In the genomic region with DNA sequence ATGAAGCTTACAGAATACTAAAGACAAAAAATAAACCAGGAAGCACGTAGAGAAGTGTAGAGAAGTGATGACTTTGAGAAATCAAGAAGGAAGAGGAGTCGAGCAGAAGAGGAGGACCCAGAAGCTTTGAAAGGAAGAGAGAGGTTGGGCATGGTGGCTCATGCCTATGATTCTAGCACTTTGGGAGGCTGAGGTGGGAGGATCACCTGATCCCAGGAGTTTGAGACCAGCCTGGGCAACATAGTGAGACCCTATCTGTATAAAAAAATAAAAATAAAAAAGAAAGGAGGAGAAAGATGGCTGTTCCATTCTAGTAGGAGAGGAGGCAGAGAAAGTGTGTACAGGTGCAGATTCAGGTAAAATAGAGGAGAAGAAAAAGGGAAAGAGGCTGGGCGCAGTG, we compare ENCODE assay signal across 22 cellular contexts. TPM values are rescaled to one million over a fixed set of nuclear protein-coding genes. Genes with fewer than 3 reads are reported as not detected.
A peak's percentile ranks its signal among the peaks of the same experiment; 100 is the strongest.
DNase-seq lines count a peak whose midpoint lies in the region; ATAC-seq and TF ChIP-seq lines count a peak whose summit lies in the region.
"Had no signal": no experiment of that assay in that cellular context is flagged by ENCODE, and none has a peak within 500 bp of the region (broad histone marks: within the 10 kb centered on the region; RNA-seq: fewer than 3 reads in every experiment).

No MANE protein-coding gene starts in this region.

- H3K4me3 ChIP-seq in left ventricle myocardium inferior = no peak overlapping the region
- no peak overlapping the region for H3K4me3 ChIP-seq in right cardiac atrium (ENCODE audit: low read length)
- H3K4me3 ChIP-seq in body of pancreas = no peak overlapping the region
- no peak overlapping the region for H3K4me3 ChIP-seq in mucosa of rectum (ENCODE audit: low read length in 2 of 2)
- H3K4me3 ChIP-seq in vagina = no peak overlapping the region
- H3K4me3 ChIP-seq: ovary had no signal

- H3K4me1 ChIP-seq in left ventricle myocardium inferior (peaks cover 18% of the 10 kb centered on the region), right cardiac atrium (ENCODE audit: control insufficient read depth, insufficient read depth, low read length) (peaks cover 3% of the 10 kb centered on the region), body of pancreas (peaks cover 29% of the 10 kb centered on the region), mucosa of rectum (ENCODE audit: control insufficient read depth in 2 of 2, insufficient read depth in 2 of 2, low read length in 2 of 2) (peaks cover 8 to 9% of the 10 kb centered on the region in 2 donors), vagina (peaks cover 20% of the 10 kb centered on the region)

- no peak for ATAC-seq in right cardiac atrium
- ATAC-seq in body of pancreas = no peak
- no peak for ATAC-seq in GM18520 (IDR thresholded peaks at IDR 0.05; ENCODE audit: unreplicated experiment)
- ATAC-seq: CD8-positive, alpha-beta T cell had no signal

- intact Hi-C loops in left ventricle myocardium inferior (cut with micrococcal nuclease) = no loop called here
- intact Hi-C loops in right cardiac atrium (cut with DNase I) = no loop called here
- intact Hi-C loops in body of pancreas (cut with DNase I) = no loop called here
- intact Hi-C loops in vagina (cut with DNase I) = no loop called here

- no peaks in the 10 kb centered on the region for H3K27me3 ChIP-seq in left ventricle myocardium inferior (ENCODE audit: low read depth)
- no peaks in the 10 kb centered on the region for H3K27me3 ChIP-seq in right cardiac atrium (ENCODE audit: control insufficient read depth, insufficient read depth)
- H3K27me3 ChIP-seq in body of pancreas = no peaks in the 10 kb centered on the region
- H3K27me3 ChIP-seq in mucosa of rectum (ENCODE audit: control insufficient read depth in 2 of 2, insufficient read depth in 2 of 2, low read length in 2 of 2) = no peaks in the 10 kb centered on the region
- no peaks in the 10 kb centered on the region for H3K27me3 ChIP-seq in vagina
- H3K27me3 ChIP-seq: ovary had no signal

- TF ChIP-seq POLR2A in body of pancreas (IDR thresholded peaks at IDR 0.05) = no peak
- TF ChIP-seq POLR2A in vagina (IDR thresholded peaks at IDR 0.05) = no peak

- H3K9me3 ChIP-seq in left ventricle myocardium inferior (replicated peaks) (peaks cover 10% of the 10 kb centered on the region), right cardiac atrium (ENCODE audit: control insufficient read depth, low read length) (no peaks in the 10 kb centered on the region), body of pancreas (no peaks in the 10 kb centered on the region), mucosa of rectum (ENCODE audit: control insufficient read depth in 2 of 2, low read length in 2 of 2) (no peaks in the 10 kb centered on the region), vagina (no peaks in the 10 kb centered on the region)

- no peak overlapping the region for H3K9ac ChIP-seq in mucosa of rectum (ENCODE audit: low read depth in 1 of 2, low read length in 2 of 2)
- H3K9ac ChIP-seq: KMS-11 had no signal

- no peaks in the 10 kb centered on the region for H3K36me3 ChIP-seq in left ventricle myocardium inferior
- no peaks in the 10 kb centered on the region for H3K36me3 ChIP-seq in body of pancreas (replicated peaks in 1 of 2; ENCODE audit: insufficient read depth in 1 of 2, low read depth in 2 of 2)
- H3K36me3 ChIP-seq in mucosa of rectum (ENCODE audit: control insufficient read depth in 2 of 2, insufficient read depth in 2 of 2, low read length in 2 of 2) = no peaks in the 10 kb centered on the region
- no peaks in the 10 kb centered on the region for H3K36me3 ChIP-seq in vagina
- H3K36me3 ChIP-seq: ovary had no signal

- 68% methylated on average over 3 of the region's 3 CpGs for WGBS in right cardiac atrium
- 67 to 89% methylated on average over 3 of the region's 3 CpGs for WGBS in body of pancreas, 2 donors

- TF ChIP-seq CTCF in left ventricle myocardium inferior (IDR thresholded peaks at IDR 0.05; ENCODE audit: borderline replicate concordance) = no peak
- TF ChIP-seq CTCF in body of pancreas (IDR thresholded peaks at IDR 0.05) = no peak
- TF ChIP-seq CTCF in vagina (IDR thresholded peaks at IDR 0.05) = no peak

- DNase-seq in left ventricle myocardium inferior (no peak), right cardiac atrium (no peak), body of pancreas (no peak), vagina (ENCODE audit: extremely low spot score in 2 of 2) (no peak), GM03348 (ENCODE audit: low spot score) (no peak)
- DNase-seq in activated T-cell treated with anti-CD3 and anti-CD28 coated beads, Interleukin-2, amount 50 U/mL, for 48 hours = no peak
- DNase-seq: CD8-positive, alpha-beta T cell; islet precursor cell; NCI-H1436; NCI-H82; stimulated activated naive CD4-positive, alpha-beta T cell had no signal

- H3K27ac ChIP-seq in left ventricle myocardium inferior (replicated peaks) (peak overlapping the region; percentile 77), right cardiac atrium (ENCODE audit: low read length) (no peak overlapping the region), body of pancreas (peak overlapping the region in 3 of 4 donors; percentile 82 to 91 (median 82)), mucosa of rectum (ENCODE audit: low read depth in 2 of 2, low read length in 2 of 2) (peak overlapping the region; percentile 69 to 70), vagina (peak overlapping the region; percentile 49)
- H3K27ac ChIP-seq: KMS-11 had no signal

RNA-seq across cellular contexts. Expression of a gene that starts 17.2 kb away (rescaled TPM):
- total RNA-seq in left ventricle myocardium inferior (25.6 TPM), right cardiac atrium (10 to 100 TPM; 28.5 to 40.7 (median 32.8) TPM), body of pancreas (10 to 100 TPM; 41.0 to 97.2 TPM), vagina (42.5 TPM)
- 17.4 TPM for polyA plus RNA-seq in right cardiac atrium

RNA-seq across cellular contexts. Expression of a gene that starts 18.5 kb away (rescaled TPM):
- total RNA-seq in left ventricle myocardium inferior (not detected), right cardiac atrium (not detected), body of pancreas (not detected), vagina (not detected)
- polyA plus RNA-seq in right cardiac atrium = not detected
- total RNA-seq: A673; activated CD8-positive, alpha-beta memory T cell treated with anti-CD3 and anti-CD28 coated beads for 36 hours; CD8-positive, alpha-beta T cell; chondrocyte; mononuclear cell; ovary; Right ventricle myocardium inferior; T-helper 1 cell treated with Interleukin-12 subunit alpha and Interleukin-12 subunit beta and Interleukin-4 antibody, amounts not matched to agents 30 ng/mL and 1 ng/mL, for 36 hours; ureter had no signal

RNA-seq across cellular contexts. Expression of a gene that starts 29.4 kb away (rescaled TPM):
- total RNA-seq in left ventricle myocardium inferior (32.1 TPM), right cardiac atrium (10 to 100 TPM; 31.1 to 37.7 (median 34.1) TPM), body of pancreas (10 to 100 TPM; 34.2 to 35.6 TPM), vagina (43.5 TPM)
- polyA plus RNA-seq in right cardiac atrium = 24.8 TPM

RNA-seq across cellular contexts. Expression of a gene that starts 29.6 kb away (rescaled TPM):
- 629 TPM for total RNA-seq in left ventricle myocardium inferior
- total RNA-seq in right cardiac atrium = 100 to 1,000 TPM; 658 to 797 (median 721) TPM
- polyA plus RNA-seq in right cardiac atrium = 686 TPM
- total RNA-seq in body of pancreas = 1,000 to 10,000 TPM; 1,320 to 1,355 TPM
- total RNA-seq in vagina = 1,228 TPM

RNA-seq across cellular contexts. Expression of a gene that starts 30.2 kb away (rescaled TPM):
- total RNA-seq in left ventricle myocardium inferior (74.6 TPM), right cardiac atrium (100 to 1,000 TPM in 2 of 4 donors, 10 to 100 TPM in 2; 95.7 to 102 (median 98.8) TPM), body of pancreas (100 to 1,000 TPM; 142 to 245 TPM), vagina (302 TPM)
- 74.4 TPM for polyA plus RNA-seq in right cardiac atrium
